ENCODE assay signal across 1 cellular context in genomic region chr1:54519709-54520108, GRCh38.
TF ChIP-seq lines count a peak whose summit lies in the region.

No MANE protein-coding gene starts in this region.

TF ChIP-seq in GM23338, 12 proteins besides CTCF, POLR2A, EP300 and RAD21 (continued from another document):
- TF ChIP-seq ZNF462 (CRISPR knock-in tag; IDR thresholded peaks at IDR 0.05) (no peak), EZH2phosphoT487 (IDR thresholded peaks at IDR 0.05; ENCODE audit: unreplicated experiment) (no peak), CREB1 (CRISPR knock-in tag; IDR thresholded peaks at IDR 0.05; ENCODE audit: low read depth) (no peak), EZH2 (IDR thresholded peaks at IDR 0.05; ENCODE audit: low read depth, unreplicated experiment) (no peak), ZNF114 (CRISPR knock-in tag; IDR thresholded peaks at IDR 0.05) (no peak), ZNF331 (CRISPR knock-in tag; IDR thresholded peaks at IDR 0.05; ENCODE audit: low read depth) (no peak), NANOG (IDR thresholded peaks at IDR 0.05; ENCODE audit: borderline replicate concordance) (no peak), REST (IDR thresholded peaks at IDR 0.05; ENCODE audit: unreplicated experiment) (no peak)
TF ChIP-seq in GM23338: peak in this region for 0.
